ENCODE assay signal across 25 cellular contexts in the genomic region with DNA sequence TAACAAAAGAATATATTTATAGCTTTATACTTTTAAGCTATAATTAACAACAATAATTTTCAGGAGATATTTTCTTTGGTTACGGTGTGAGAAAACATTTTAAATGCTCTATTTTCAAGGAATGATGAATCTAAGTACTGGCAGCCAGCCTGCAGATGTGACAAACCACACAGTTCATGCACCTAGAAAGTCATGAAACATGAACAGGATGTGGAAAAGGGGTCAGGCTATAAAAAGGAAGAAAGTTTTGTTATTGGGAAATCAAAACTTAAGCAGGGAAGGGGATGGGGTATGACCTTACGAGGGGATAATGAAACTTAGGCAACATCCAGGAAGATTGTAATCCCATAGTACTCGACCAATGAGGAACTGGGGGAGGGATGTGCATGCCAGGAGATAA.
DNase-seq lines count a peak whose midpoint lies in the region; ATAC-seq, FAIRE-seq and TF ChIP-seq lines count a peak whose summit lies in the region.
"Had no signal": no experiment of that assay in that cellular context is flagged by ENCODE, and none has a peak within 500 bp of the region (broad histone marks: within the 10 kb centered on the region; RNA-seq: fewer than 3 reads in every experiment).

No MANE protein-coding gene starts in this region.

- H3K27ac ChIP-seq in DND-41 (ENCODE audit: low read length) (no peak overlapping the region), astrocyte (ENCODE audit: low read depth, low read length) (no peak overlapping the region), ascending aorta (no peak overlapping the region)

- H3K4me3 Mint-ChIP-seq in astrocyte (ENCODE audit: unreplicated experiment), result no peak overlapping the region
- no peak overlapping the region for H3K4me3 Mint-ChIP-seq in Caco-2 (ENCODE audit: unreplicated experiment)
- H3K4me3 Mint-ChIP-seq: B cell; CD4-positive, CD25-positive, alpha-beta regulatory T cell had no signal

- ATAC-seq in DND-41 (ENCODE audit: insufficient read depth, low read depth) (no peak), HG03342 (IDR thresholded peaks at IDR 0.05; ENCODE audit: unreplicated experiment) (no peak), HG03135 (IDR thresholded peaks at IDR 0.05; ENCODE audit: unreplicated experiment) (no peak)
- ATAC-seq: HCT116 had no signal

- H3K9me3 Mint-ChIP-seq in astrocyte (ENCODE audit: unreplicated experiment) (peaks cover 7% of the 10 kb centered on the region), Caco-2 (ENCODE audit: unreplicated experiment) (peaks cover 27% of the 10 kb centered on the region)

- H3K36me3 Mint-ChIP-seq in astrocyte (ENCODE audit: low read depth, unreplicated experiment) (no peaks in the 10 kb centered on the region), Caco-2 (ENCODE audit: insufficient read depth, unreplicated experiment) (no peaks in the 10 kb centered on the region)
- H3K36me3 Mint-ChIP-seq: CD4-positive, CD25-positive, alpha-beta regulatory T cell had no signal

- no peak for FAIRE-seq in astrocyte (lab: Jason Lieb, UNC)
- FAIRE-seq: A204.1, H1 had no signal

- H3K27ac Mint-ChIP-seq in astrocyte (ENCODE audit: unreplicated experiment), result no peak overlapping the region
- no peak overlapping the region for H3K27ac Mint-ChIP-seq in Caco-2 (ENCODE audit: unreplicated experiment)
- H3K27ac Mint-ChIP-seq: B cell; CD4-positive, CD25-positive, alpha-beta regulatory T cell had no signal

- H3K4me3 ChIP-seq in DND-41 (ENCODE audit: low read depth in 1 of 2, low read length in 2 of 2) (no peak overlapping the region), astrocyte (ENCODE audit: insufficient read depth, low read depth, low read length) (no peak overlapping the region), iPS-18c (ENCODE audit: insufficient read depth, low read depth, low read length) (0 out of 2 replicates have a peak overlapping the region, but pooled peaks have one; percentile 4), ascending aorta (no peak overlapping the region), Caco-2 (ENCODE audit: low read depth, low read length) (no peak overlapping the region)
- H3K4me3 ChIP-seq: MG63 had no signal

- H3K27me3 ChIP-seq in DND-41 (ENCODE audit: insufficient read depth, low read length, poor library complexity) (no peaks in the 10 kb centered on the region), astrocyte (ENCODE audit: insufficient read depth, low read length) (no peaks in the 10 kb centered on the region), ascending aorta (no peaks in the 10 kb centered on the region), Caco-2 (replicated peaks; ENCODE audit: control insufficient read depth, insufficient read depth, low read length) (no peaks in the 10 kb centered on the region)
- H3K27me3 ChIP-seq: MG63 had no signal

- H3K9ac ChIP-seq in DND-41 (ENCODE audit: low read depth, low read length), result no peak overlapping the region
- no peak overlapping the region for H3K9ac ChIP-seq in astrocyte (ENCODE audit: low read length)

- H3K27me3 Mint-ChIP-seq in astrocyte (ENCODE audit: low read depth, unreplicated experiment) (peaks cover 2% of the 10 kb centered on the region), Caco-2 (ENCODE audit: insufficient read depth, unreplicated experiment) (no peaks in the 10 kb centered on the region)
- H3K27me3 Mint-ChIP-seq: CD4-positive, CD25-positive, alpha-beta regulatory T cell had no signal

- H3K79me2 ChIP-seq in DND-41 (ENCODE audit: insufficient read depth, low read length) (no peaks in the 10 kb centered on the region), astrocyte (ENCODE audit: insufficient read depth, low read length) (no peaks in the 10 kb centered on the region)

- H3K4me1 Mint-ChIP-seq in astrocyte (ENCODE audit: low read depth, unreplicated experiment) (no peaks in the 10 kb centered on the region), Caco-2 (ENCODE audit: low read depth, unreplicated experiment) (no peaks in the 10 kb centered on the region)
- H3K4me1 Mint-ChIP-seq: B cell; CD4-positive, CD25-positive, alpha-beta regulatory T cell had no signal

- TF ChIP-seq CTCF in DND-41 (IDR thresholded peaks at IDR 0.05; ENCODE audit: borderline replicate concordance, extremely low read depth, low read length, poor library complexity, severe bottlenecking) (no peak), astrocyte (IDR thresholded peaks at IDR 0.05; ENCODE audit: insufficient read depth, low read depth, low read length) (no peak), ascending aorta (IDR thresholded peaks at IDR 0.05) (no peak), Caco-2 (IDR thresholded peaks at IDR 0.05; ENCODE audit: insufficient read depth in 1 of 2, low read depth in 1 of 2, low read length in 1 of 2, severe bottlenecking in 1 of 2, unreplicated experiment in 1 of 2) (no peak)

- BruUV-seq in Caco-2 (replicated peaks; lab: Mats Ljungman, UMichigan), result no TSS peak

- intact Hi-C loops in ascending aorta (cut with DNase I) (no loop called here), Caco-2 (cut with micrococcal nuclease; ENCODE audit: unreplicated experiment) (no loop called here)

- H4K20me1 ChIP-seq in DND-41 (ENCODE audit: insufficient read depth, low read length), result no peaks in the 10 kb centered on the region
- H4K20me1 ChIP-seq in astrocyte (ENCODE audit: insufficient read depth, low read length), result no peaks in the 10 kb centered on the region

- peak overlapping the region; percentile 13; the same call in 1 of the 2 replicates for H2AFZ ChIP-seq in DND-41 (ENCODE audit: low read depth, low read length)
- H2AFZ ChIP-seq in astrocyte (ENCODE audit: low read depth, low read length), result no peak overlapping the region

- H3K4me1 ChIP-seq in DND-41 (ENCODE audit: insufficient read depth, low read length) (peaks cover 13% of the 10 kb centered on the region; the same call in 1 of the 2 replicates), astrocyte (ENCODE audit: insufficient read depth, low read length) (no peaks in the 10 kb centered on the region), ascending aorta (no peaks in the 10 kb centered on the region), Caco-2 (no peaks in the 10 kb centered on the region)

- H3K9me3 ChIP-seq in DND-41 (ENCODE audit: insufficient read depth, low read length, severe bottlenecking) (no peaks in the 10 kb centered on the region), astrocyte (ENCODE audit: insufficient read depth, low read depth, low read length) (no peaks in the 10 kb centered on the region), iPS-18c (ENCODE audit: control insufficient read depth, insufficient read depth, low read length) (no peaks in the 10 kb centered on the region), ascending aorta (peaks cover 0 to 13% of the 10 kb centered on the region in 2 donors), Caco-2 (no peaks in the 10 kb centered on the region)

- H3K36me3 ChIP-seq in DND-41 (ENCODE audit: insufficient read depth, low read length) (no peaks in the 10 kb centered on the region), astrocyte (ENCODE audit: insufficient read depth, low read length) (no peaks in the 10 kb centered on the region), ascending aorta (no peaks in the 10 kb centered on the region), Caco-2 (ENCODE audit: control insufficient read depth, insufficient read depth, low read length) (no peaks in the 10 kb centered on the region)
- H3K36me3 ChIP-seq: MG63 had no signal

- CTCF ChIA-PET in Caco-2 (lab: Charles Lee), result no interaction called here

- DNase-seq in DND-41, result no peak
- peak; percentile 97 for DNase-seq in MV-4-11 (lab: John Stamatoyannopoulos, UW)
- peak; percentile 5 for DNase-seq in astrocyte (ENCODE audit: low read depth)
- DNase-seq in ascending aorta (ENCODE audit: low spot score in 2 of 2), result no peak
- no peak for DNase-seq in Caco-2
- DNase-seq: CD4-positive, CD25-positive, alpha-beta regulatory T cell; DMS79; Karpas-422; MG63; NCI-H1105; NCI-H146; NCI-H2029; NCI-H226; NCI-H510A treated with DMSO at 0.1 percent for 48 hours; NCI-H774; OCI-M1; RPMI8226; SHP77 had no signal

- POLR2A ChIA-PET in Caco-2 (lab: Charles Lee), result no interaction called here

- H3K4me2 ChIP-seq in DND-41 (ENCODE audit: insufficient read depth, low read length) (no peak overlapping the region), astrocyte (ENCODE audit: low read length) (no peak overlapping the region)

Comparison
In these comparisons a context has a peak if more than half of its experiments do, and no peak if none do; other contexts are left out.
1. DNase-seq: peak in MV-4-11 (single experiment) and astrocyte (single experiment); none in DND-41 (single experiment), ascending aorta (0 of 2) and Caco-2 (0 of 2).